In the genomic region with DNA sequence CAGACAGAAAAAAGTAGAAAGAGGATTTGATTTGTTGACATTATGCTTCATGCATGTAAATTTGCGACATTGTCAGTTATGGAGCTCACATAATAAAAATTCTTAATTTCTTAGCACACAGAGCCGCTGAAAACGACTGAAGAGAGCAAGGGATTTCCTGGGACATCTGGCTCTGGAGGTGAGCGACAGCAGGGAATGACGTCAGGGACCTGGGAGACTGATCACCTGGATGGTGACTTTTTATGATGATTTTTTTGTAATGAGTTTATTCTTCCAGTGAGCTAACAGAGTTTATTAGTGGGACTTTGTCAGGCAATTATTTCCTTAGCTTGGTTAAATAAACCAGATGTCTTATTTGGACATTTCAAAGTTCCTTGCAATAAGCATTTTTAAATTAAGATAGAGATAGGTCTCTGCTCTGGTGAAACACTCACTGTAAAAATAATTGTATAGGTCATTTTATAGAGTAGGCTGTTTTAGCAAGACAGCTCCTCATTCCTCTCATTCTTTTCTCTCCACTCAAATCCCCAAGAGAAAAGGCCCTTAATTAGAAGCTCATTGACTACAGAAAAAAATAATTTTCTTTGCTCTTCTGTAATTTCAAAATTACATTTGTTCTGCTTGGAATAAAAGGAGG, we compare ENCODE assay signal across 26 cellular contexts. TPM values are rescaled to one million over a fixed set of nuclear protein-coding genes. Genes with fewer than 3 reads are reported as not detected.
DNase-seq lines count a peak whose midpoint lies in the region; ATAC-seq, FAIRE-seq and TF ChIP-seq lines count a peak whose summit lies in the region.
"Had no signal": no experiment of that assay in that cellular context is flagged by ENCODE, and none has a peak within 500 bp of the region (broad histone marks: within the 10 kb centered on the region; RNA-seq: fewer than 3 reads in every experiment).

No MANE protein-coding gene starts in this region.

- H3K4me3 ChIP-seq in AG04449 (ENCODE audit: low read depth, low read length) (no peak overlapping the region), cardiac fibroblast (replicated peaks in 1 of 2; ENCODE audit: low read depth in 2 of 2, low read length in 2 of 2) (no peak overlapping the region)
- H3K4me3 ChIP-seq: adrenal gland, cardiac muscle cell, dorsolateral prefrontal cortex, transverse colon had no signal

- H3K27ac ChIP-seq in foreskin keratinocyte, result no peak overlapping the region
- H3K27ac ChIP-seq: adrenal gland, cardiac muscle cell, dorsolateral prefrontal cortex, epithelial cell of prostate, transverse colon had no signal

- no peak for TF ChIP-seq CTCF in AG04449 (IDR thresholded peaks at IDR 0.05; ENCODE audit: insufficient read depth, low read length, missing control alignments)
- TF ChIP-seq CTCF in cardiac fibroblast (IDR thresholded peaks at IDR 0.05; ENCODE audit: low read depth, low read length), result no peak
- no peak for TF ChIP-seq CTCF in foreskin keratinocyte (conservative IDR thresholded peaks at IDR 0.05)

- peaks cover 19% of the 10 kb centered on the region for H3K4me1 ChIP-seq in foreskin keratinocyte
- H3K4me1 ChIP-seq: adrenal gland had no signal

- ATAC-seq in GM18861 (IDR thresholded peaks at IDR 0.05; ENCODE audit: unreplicated experiment) (no peak), foreskin keratinocyte (no peak)
- ATAC-seq: naive thymus-derived CD8-positive, alpha-beta T cell; PC-3; T-cell had no signal

- DNase-seq in AG04449 (ENCODE audit: low read depth, low spot score), result peak; percentile 46
- DNase-seq in EH (ENCODE audit: low read depth), result peak; percentile 69
- DNase-seq in cardiac fibroblast (ENCODE audit: low read depth in 2 of 2), result peak; percentile 42 to 60
- DNase-seq in cortex of kidney (lab: John Stamatoyannopoulos, UW), result no peak
- DNase-seq in foreskin keratinocyte, result no peak
- no peak for DNase-seq in HUDEP-2 (lab: John Stamatoyannopoulos, UW; ENCODE audit: unreplicated experiment in 76 of 76)
- DNase-seq: activated CD4-positive, alpha-beta T cell treated with anti-CD3 and anti-CD28 coated beads for 1 hour; activated T-cell treated with anti-CD3 and anti-CD28 coated beads, Interleukin-2, amount 50 U/mL, for 24 hours; adrenal gland; DMS 273 treated with DMSO at 0.1 percent for 48 hours; dorsolateral prefrontal cortex; KG1; mesendoderm; naive thymus-derived CD8-positive, alpha-beta T cell; NCI-H1694 treated with DMSO at 0.1 percent for 48 hours; PC-3; Right ventricle myocardium superior; T-cell; transverse colon had no signal

- CTCF ChIA-PET in AG04449 (lab: Yijun Ruan, JAX), result interaction anchor here (1.0 to 3.8 kb wide), 5 partner anchors 10 to 313 kb away, joined by 4 to 11 read pairs (median 5); a partner anchor contains a TSS

- POLR2A ChIA-PET in AG04449 (lab: Yijun Ruan, JAX), result interaction anchor here (0.8 to 1.6 kb wide), 2 partner anchors 20 to 116 kb away, joined by 3 to 4 read pairs; no protein-coding TSS in a partner anchor

- peak; percentile 97 for FAIRE-seq in islet of Langerhans (lab: Jason Lieb, UNC)
- FAIRE-seq: G401.6, TTC549 had no signal

- no peaks in the 10 kb centered on the region for H3K27me3 ChIP-seq in foreskin keratinocyte
- H3K27me3 ChIP-seq: adrenal gland, cardiac muscle cell, dorsolateral prefrontal cortex, transverse colon had no signal

RNA-seq across cellular contexts. Expression of a gene that starts 19.4 kb away (rescaled TPM):
- total RNA-seq in foreskin keratinocyte, result 51.2 and 134 TPM in 2 replicates
- polyA plus RNA-seq in foreskin keratinocyte, result 20.5 and 48.3 TPM in 2 replicates
- total RNA-seq: Right ventricle myocardium superior had no signal
- polyA plus RNA-seq: cardiac muscle cell; CD14-positive monocyte; naive thymus-derived CD8-positive, alpha-beta T cell had no signal

Comparison
In these comparisons a context has a peak if more than half of its experiments do, and no peak if none do; other contexts are left out.
1. DNase-seq: peak in AG04449 (single experiment), EH (single experiment) and cardiac fibroblast (2 of 2); none in cortex of kidney (single experiment), foreskin keratinocyte (0 of 2) and HUDEP-2 (0 of 76).